Comparison of ENCODE assay signal across 20 cellular contexts in genomic region chr1:37159102-37159501, GRCh38.
A peak's percentile ranks its signal among the peaks of the same experiment; 100 is the strongest.
DNase-seq lines count a peak whose midpoint lies in the region; ATAC-seq and TF ChIP-seq lines count a peak whose summit lies in the region.
"Had no signal": no experiment of that assay in that cellular context is flagged by ENCODE, and none has a peak within 500 bp of the region (broad histone marks: within the 10 kb centered on the region; RNA-seq: fewer than 3 reads in every experiment).

No MANE protein-coding gene starts in this region.

- no peak overlapping the region for H2AFZ ChIP-seq in HCT116 (ENCODE audit: low read depth, low read length, poor library complexity, severe bottlenecking)

- no peak overlapping the region for H3K4me3 Mint-ChIP-seq in stimulated activated effector memory CD8-positive, alpha-beta T cell treated with anti-CD3 and anti-CD28 coated beads, Interleukin-12 subunit alpha, Interleukin-12 subunit beta, amount 100 ng/mL, for 72 hours
- H3K4me3 Mint-ChIP-seq: activated CD4-positive, alpha-beta T cell treated with anti-CD3 and anti-CD28 coated beads, Interleukin-2, amount 10 ng/mL, durations not matched to agents 7 days and 5 days; CD14-positive monocyte; immature natural killer cell; natural killer cell had no signal

- no peaks in the 10 kb centered on the region for H3K4me1 Mint-ChIP-seq in stimulated activated effector memory CD8-positive, alpha-beta T cell treated with anti-CD3 and anti-CD28 coated beads, Interleukin-12 subunit alpha, Interleukin-12 subunit beta, amount 100 ng/mL, for 72 hours
- H3K4me1 Mint-ChIP-seq: activated CD4-positive, alpha-beta T cell treated with anti-CD3 and anti-CD28 coated beads, Interleukin-2, amount 10 ng/mL, durations not matched to agents 7 days and 5 days; CD14-positive monocyte; immature natural killer cell; natural killer cell had no signal

- no peaks in the 10 kb centered on the region for H3K79me2 ChIP-seq in HCT116 (ENCODE audit: insufficient read depth, low read length)

- no peaks in the 10 kb centered on the region for H4K20me1 ChIP-seq in HCT116 (ENCODE audit: insufficient read depth)

- H3K9me3 Mint-ChIP-seq in stimulated activated effector memory CD8-positive, alpha-beta T cell treated with anti-CD3 and anti-CD28 coated beads, Interleukin-12 subunit alpha, Interleukin-12 subunit beta, amount 100 ng/mL, for 72 hours: peaks cover 5% of the 10 kb centered on the region
- H3K9me3 Mint-ChIP-seq: activated CD4-positive, alpha-beta T cell treated with anti-CD3 and anti-CD28 coated beads, Interleukin-2, amount 10 ng/mL, durations not matched to agents 7 days and 5 days; immature natural killer cell had no signal

- H3K27me3 ChIP-seq in HCT116 (ENCODE audit: insufficient read depth, low read length): peaks cover 35% of the 10 kb centered on the region
- no peaks in the 10 kb centered on the region for H3K27me3 ChIP-seq in transverse colon

- no peaks in the 10 kb centered on the region for H3K4me1 ChIP-seq in HCT116 (ENCODE audit: control insufficient read depth in 1 of 2, insufficient read depth in 2 of 2, low read length in 2 of 2)
- no peaks in the 10 kb centered on the region for H3K4me1 ChIP-seq in transverse colon
- H3K4me1 ChIP-seq: heart right ventricle, left ventricle myocardium inferior had no signal

- TF ChIP-seq POLR2A in HCT116 (IDR thresholded peaks at IDR 0.05; ENCODE audit: borderline replicate concordance, extremely low read depth, insufficient read depth, insufficient read length): no peak
- TF ChIP-seq POLR2A in transverse colon (IDR thresholded peaks at IDR 0.05): no peak

- H3K9me2 ChIP-seq in HCT116 (ENCODE audit: insufficient read depth): no peaks in the 10 kb centered on the region

- in situ Hi-C loops in transverse colon (cut with MboI; ENCODE audit: low pct_ligation_motif_present in 1 of 4, low pct_unique_long_range_greater_than_20kb in 1 of 4, low sequenced_read_pairs in 3 of 4): no loop called here

- DNase-seq in GM12865 (ENCODE audit: low read depth): peak; percentile 13
- peak; percentile 27 for DNase-seq in HCT116 (ENCODE audit: low read depth, low spot score)
- peak; percentile 33 for DNase-seq in RPMI8226
- peak; percentile 45 for DNase-seq in iPS-NIHi7 (ENCODE audit: extremely low spot score)
- DNase-seq in transverse colon: no peak
- DNase-seq in AG08396 (ENCODE audit: low spot score): no peak
- no peak for DNase-seq in stimulated activated effector memory CD8-positive, alpha-beta T cell treated with anti-CD3 and anti-CD28 coated beads, Interleukin-12 subunit alpha, Interleukin-12 subunit beta, amount 100 ng/mL, for 72 hours (ENCODE audit: low spot score in 2 of 2)
- DNase-seq: activated CD4-positive, alpha-beta T cell treated with anti-CD3 and anti-CD28 coated beads, Interleukin-2, amount 10 ng/mL, durations not matched to agents 7 days and 5 days; activated effector memory CD4-positive, alpha-beta T cell treated with Interleukin-2 at 50 U/mL for 16 hours; activated T-cell treated with anti-CD3 and anti-CD28 coated beads for 4 hours; cerebellar nuclear complex; heart right ventricle; immature natural killer cell; left ventricle myocardium inferior; MG63; natural killer cell; NCI-H1436 had no signal

- 83% methylated on average over 1 of the region's 1 CpG; no CpG with 5 or more reads in 1 of the 2 donors for WGBS in transverse colon (ENCODE audit: low coverage in 1 of 2), 2 donors

- CTCF ChIA-PET in HCT116 (lab: Charles Lee): no interaction called here

- RAD21 ChIA-PET in HCT116 (lab: Charles Lee; ENCODE audit: low non-redundant PET in 1 of 2, low total read pairs in 2 of 2, uncharacterized antibody in 2 of 2, unreplicated experiment in 2 of 2): no interaction called here

- H3K9me3 ChIP-seq in HCT116 (ENCODE audit: control insufficient read depth in 1 of 2, insufficient read depth in 1 of 2, low read depth in 1 of 2, low read length in 2 of 2) (peaks cover 0 to 4% of the 10 kb centered on the region in 2 experiments; a peak in 1 of 4 replicates), transverse colon (no peaks in the 10 kb centered on the region)
- H3K9me3 ChIP-seq: MG63 had no signal

- POLR2A ChIA-PET in HCT116 (lab: Charles Lee): no interaction called here

- TF ChIP-seq RAD21 in HCT116 (IDR thresholded peaks at IDR 0.05; ENCODE audit: low read depth): no peak

- intact Hi-C loops in HCT116 (cut with micrococcal nuclease) (no loop called here), transverse colon (cut with DNase I; ENCODE audit: low total_unique reads) (no loop called here)

- TF ChIP-seq CTCF in GM12865 (IDR thresholded peaks at IDR 0.05; ENCODE audit: insufficient read depth, low read depth, low read length, missing control alignments) (no peak), HCT116 (IDR thresholded peaks at IDR 0.05 in 2 of 3, conservative IDR thresholded peaks at IDR 0.05 in 1 of 3; ENCODE audit: borderline replicate concordance in 1 of 3, insufficient read depth in 1 of 3, low read depth in 2 of 3, low read length in 2 of 3) (no peak), transverse colon (IDR thresholded peaks at IDR 0.05) (no peak)

- BruUV-seq in HCT116 (replicated peaks; lab: Mats Ljungman, UMichigan): no TSS peak

- H3K36me3 Mint-ChIP-seq in stimulated activated effector memory CD8-positive, alpha-beta T cell treated with anti-CD3 and anti-CD28 coated beads, Interleukin-12 subunit alpha, Interleukin-12 subunit beta, amount 100 ng/mL, for 72 hours: no peaks in the 10 kb centered on the region
- H3K36me3 Mint-ChIP-seq: CD14-positive monocyte, immature natural killer cell, natural killer cell had no signal

- H3K27ac ChIP-seq in HCT116 (ENCODE audit: low read depth, low read length) (no peak overlapping the region), transverse colon (no peak overlapping the region)
- H3K27ac ChIP-seq: epithelial cell of prostate, heart right ventricle, left ventricle myocardium inferior had no signal

- TF ChIP-seq EP300 in transverse colon (IDR thresholded peaks at IDR 0.05; ENCODE audit: low read depth): no peak

- H3K9ac ChIP-seq in HCT116 (ENCODE audit: low read length): no peak overlapping the region

- no peaks in the 10 kb centered on the region for H3K36me3 ChIP-seq in HCT116 (ENCODE audit: control insufficient read depth in 1 of 2, insufficient read depth in 2 of 2, low read length in 2 of 2)
- H3K36me3 ChIP-seq in transverse colon: no peaks in the 10 kb centered on the region
- H3K36me3 ChIP-seq: heart right ventricle, left ventricle myocardium inferior, MG63 had no signal

- no peak overlapping the region for H3K27ac Mint-ChIP-seq in stimulated activated effector memory CD8-positive, alpha-beta T cell treated with anti-CD3 and anti-CD28 coated beads, Interleukin-12 subunit alpha, Interleukin-12 subunit beta, amount 100 ng/mL, for 72 hours
- H3K27ac Mint-ChIP-seq: activated CD4-positive, alpha-beta T cell treated with anti-CD3 and anti-CD28 coated beads, Interleukin-2, amount 10 ng/mL, durations not matched to agents 7 days and 5 days; CD14-positive monocyte; immature natural killer cell; natural killer cell had no signal

- H3K4me2 ChIP-seq in HCT116 (ENCODE audit: low read length): no peak overlapping the region

- H3K4me3 ChIP-seq in GM12865 (ENCODE audit: low read depth, low read length): no peak overlapping the region
- no peak overlapping the region for H3K4me3 ChIP-seq in HCT116 (replicated peaks in 1 of 2; ENCODE audit: low read depth in 1 of 2, low read length in 2 of 2)
- no peak overlapping the region for H3K4me3 ChIP-seq in transverse colon
- H3K4me3 ChIP-seq: heart right ventricle, left ventricle myocardium inferior, MG63 had no signal

- peak; percentile 73 for ATAC-seq in HCT116
- ATAC-seq in stimulated activated effector memory CD8-positive, alpha-beta T cell treated with anti-CD3 and anti-CD28 coated beads, Interleukin-12 subunit alpha, Interleukin-12 subunit beta, amount 100 ng/mL, for 72 hours: no peak
- ATAC-seq: heart right ventricle, natural killer cell, SK-N-SH treated with all-trans-retinoic acid at 6 μM for 48 hours had no signal

TF ChIP-seq in HCT116, 20 proteins besides CTCF, POLR2A, EP300 and RAD21:
- no peak for TF ChIP-seq JUND (IDR thresholded peaks at IDR 0.05)
- TF ChIP-seq SP1 (IDR thresholded peaks at IDR 0.05; ENCODE audit: low read depth): 0 out of 2 replicates have a peak, but pooled peaks have one; percentile 29
- no peak for TF ChIP-seq ZNF274 (IDR thresholded peaks at IDR 0.05; ENCODE audit: low read depth, low read length)
- TF ChIP-seq SRF (IDR thresholded peaks at IDR 0.05; ENCODE audit: low read depth): no peak
- no peak for TF ChIP-seq SIN3A (IDR thresholded peaks at IDR 0.05; ENCODE audit: low read depth)

Comparison
In these comparisons a context has a peak if more than half of its experiments do, and no peak if none do; other contexts are left out.
1. DNase-seq: peak in GM12865 (single experiment), HCT116 (single experiment), RPMI8226 (single experiment) and iPS-NIHi7 (single experiment); none in transverse colon (single experiment), AG08396 (single experiment) and stimulated activated effector memory CD8-positive, alpha-beta T cell treated with anti-CD3 and anti-CD28 coated beads, Interleukin-12 subunit alpha, Interleukin-12 subunit beta, amount 100 ng/mL, for 72 hours (0 of 2).